ENCODE assay signal across 8 cellular contexts in the genomic region with DNA sequence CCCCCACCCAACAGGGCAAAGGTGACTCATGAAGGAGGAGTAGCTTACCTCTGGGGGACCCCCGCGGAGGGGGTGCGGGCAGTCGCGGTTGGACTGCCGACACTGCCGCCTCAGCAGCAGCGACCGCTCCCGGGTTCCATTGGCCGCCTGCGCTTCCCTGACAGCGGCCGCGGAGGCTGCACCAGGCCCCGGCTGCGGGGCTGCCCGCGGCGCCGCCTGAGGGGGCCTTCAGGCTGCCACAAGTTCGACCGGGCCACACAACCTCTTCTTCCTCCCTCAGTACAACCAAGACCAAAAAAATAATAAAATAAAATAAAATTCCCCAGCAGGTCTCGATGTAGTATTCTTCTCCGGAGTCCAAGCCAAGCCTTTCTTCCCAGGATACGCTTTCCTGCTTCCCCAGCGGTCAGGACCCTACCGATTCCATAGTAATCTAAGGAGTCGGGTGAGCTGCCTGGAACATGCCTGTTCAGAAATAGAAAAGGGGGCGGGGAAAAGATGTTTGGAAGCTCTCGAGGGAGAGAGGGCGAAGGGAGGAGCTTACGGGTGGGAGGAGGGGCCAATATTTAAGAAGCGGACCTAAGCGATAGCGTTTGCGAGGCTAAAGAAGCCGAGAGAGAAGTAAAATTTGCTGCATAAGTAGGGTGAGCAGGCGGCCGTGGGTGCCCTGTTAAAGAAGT. TPM values are rescaled to one million over a fixed set of nuclear protein-coding genes. Genes with fewer than 3 reads are reported as not detected.
DNase-seq lines count a peak whose midpoint lies in the region; ATAC-seq, FAIRE-seq and TF ChIP-seq lines count a peak whose summit lies in the region.

A gene (minus strand): TSS at position 194 of the 680 bp plus-strand sequence. CDS start 10,935 bp downstream, outside the sequence.

- dilution Hi-C loops in endothelial cell of umbilical vein (cut with MboI; ENCODE audit: extremely low pct_ligation_motif_present, low sequenced_read_pairs) = no loop called here

- no peaks in the 10 kb centered on the region for H3K27me3 Mint-ChIP-seq in mesothelial cell of epicardium (ENCODE audit: low read depth)

- peak; percentile 74 for ATAC-seq in GM21515 (IDR thresholded peaks at IDR 0.05; ENCODE audit: unreplicated experiment)

- FAIRE-seq in endothelial cell of umbilical vein (lab: Jason Lieb, UNC) = peak; percentile 90

- H3K27ac ChIP-seq in endothelial cell of umbilical vein (ENCODE audit: insufficient read depth, low read depth, low read length) = peak within 1 kb of the TSS; percentile 93

- intact Hi-C loops in endothelial cell of umbilical vein (cut with micrococcal nuclease) = loop anchor here (1.0 to 5.0 kb wide), 4 partner anchors 13 to 130 kb away; a partner anchor contains a TSS

- H3K9me3 Mint-ChIP-seq in mesothelial cell of epicardium = no peaks in the 10 kb centered on the region

- no peaks in the 10 kb centered on the region for H3K9me3 ChIP-seq in endothelial cell of umbilical vein (replicated peaks; ENCODE audit: control insufficient read depth, insufficient read depth, low read length)

- peak within 1 kb of the TSS; percentile 83 for H2AFZ ChIP-seq in endothelial cell of umbilical vein (ENCODE audit: low read depth, low read length)

- TF ChIP-seq RAD21 in Ishikawa (IDR thresholded peaks at IDR 0.05; ENCODE audit: low read depth) = no peak

- peaks cover 6% of the 10 kb centered on the region for H3K36me3 Mint-ChIP-seq in mesothelial cell of epicardium

- DNase-seq in COLO829 (ENCODE audit: low spot score) = peak; percentile 100
- DNase-seq in OCI-M2 (lab: John Stamatoyannopoulos, UW; ENCODE audit: unreplicated experiment) = peak; percentile 93
- peak; percentile 84 for DNase-seq in activated T-cell treated with anti-CD3 and anti-CD28 coated beads for 24 hours (ENCODE audit: low read depth)
- peak; percentile 98 for DNase-seq in endothelial cell of umbilical vein (ENCODE audit: low read depth, low spot score)
- peak; percentile 78 to 88 for DNase-seq in mesothelial cell of epicardium (ENCODE audit: low spot score in 2 of 2, unreplicated experiment in 2 of 2)
- DNase-seq in stimulated activated CD8-positive, alpha-beta memory T cell treated with anti-CD3 and anti-CD28 coated beads, Interleukin-15, amount 100 ng/mL, for 4 hours (ENCODE audit: low read depth in 2 of 2) = peak; percentile 62 to 81

- CTCF ChIA-PET in endothelial cell of umbilical vein (lab: Charles Lee) = interaction anchor here (0.7 to 5.9 kb wide), 8 partner anchors 10 to 91 kb away, joined by 3 to 103 read pairs (median 6); no protein-coding TSS in a partner anchor

- TF ChIP-seq POLR2A in endothelial cell of umbilical vein (IDR thresholded peaks at IDR 0.05; ENCODE audit: low read depth, low read length) = peak; percentile 68

- no peaks in the 10 kb centered on the region for H4K20me1 ChIP-seq in endothelial cell of umbilical vein (replicated peaks; ENCODE audit: control insufficient read depth, extremely low read depth, insufficient read depth, low read length)

- H3K4me3 Mint-ChIP-seq in mesothelial cell of epicardium = peak within 1 kb of the TSS; percentile 85

- TF ChIP-seq CTCF in endothelial cell of umbilical vein (IDR thresholded peaks at IDR 0.05; ENCODE audit: extremely low read depth in 1 of 2, insufficient read depth in 1 of 2, low read depth in 1 of 2, low read length in 2 of 2) = no peak
- TF ChIP-seq CTCF in mesothelial cell of epicardium (IDR thresholded peaks at IDR 0.05; ENCODE audit: unreplicated experiment) = no peak

- TF ChIP-seq EP300 in Ishikawa (IDR thresholded peaks at IDR 0.05; ENCODE audit: borderline replicate concordance) = no peak

- H3K4me1 Mint-ChIP-seq in mesothelial cell of epicardium = peaks cover 24% of the 10 kb centered on the region

- peak within 1 kb of the TSS; percentile 63 to 86 (median 83) for H3K4me3 ChIP-seq in endothelial cell of umbilical vein (replicated peaks in 1 of 3; ENCODE audit: insufficient read depth in 1 of 3, low read depth in 1 of 3, low read length in 3 of 3)

- H3K9me1 ChIP-seq in endothelial cell of umbilical vein (replicated peaks; ENCODE audit: control insufficient read depth, extremely low read depth, insufficient read depth, low read length) = no peaks in the 10 kb centered on the region

- no peaks in the 10 kb centered on the region for H3K27me3 ChIP-seq in endothelial cell of umbilical vein (ENCODE audit: control insufficient read depth in 2 of 2, insufficient read depth in 2 of 2, low read length in 2 of 2)

- H3K79me2 ChIP-seq in endothelial cell of umbilical vein (ENCODE audit: control insufficient read depth, insufficient read depth, low read length) = peaks cover 26% of the 10 kb centered on the region

- peaks cover 0 to 3% of the 10 kb centered on the region in 2 experiments for H3K36me3 ChIP-seq in endothelial cell of umbilical vein (ENCODE audit: control insufficient read depth in 2 of 2, extremely low read depth in 1 of 2, insufficient read depth in 2 of 2, low read length in 2 of 2)

- H3K27ac Mint-ChIP-seq in mesothelial cell of epicardium = peak within 1 kb of the TSS; percentile 99

- BruUV-seq in endothelial cell of umbilical vein (replicated peaks; lab: Mats Ljungman, UMichigan) = no TSS peak

- POLR2A ChIA-PET in endothelial cell of umbilical vein (lab: Charles Lee) = interaction anchor here (1.0 to 1.8 kb wide), 6 partner anchors 9 to 213 kb away, joined by 3 to 11 read pairs (median 3); a partner anchor contains a TSS

- H3K4me2 ChIP-seq in endothelial cell of umbilical vein (ENCODE audit: insufficient read depth, low read length) = peak within 1 kb of the TSS; percentile 79

- H3K4me1 ChIP-seq in endothelial cell of umbilical vein (ENCODE audit: control insufficient read depth, extremely low read depth, insufficient read depth, low read length) = peaks cover 22% of the 10 kb centered on the region

- peak within 1 kb of the TSS; percentile 97 for H3K9ac ChIP-seq in endothelial cell of umbilical vein (replicated peaks; ENCODE audit: extremely low read depth, insufficient read depth, low read length)

TF ChIP-seq in Ishikawa, 13 proteins besides CTCF, POLR2A, EP300 and RAD21 (continues in another document):
- TF ChIP-seq EGR1 (IDR thresholded peaks at IDR 0.05) (no peak), TEAD4 (IDR thresholded peaks at IDR 0.05) (no peak), CREB1 (IDR thresholded peaks at IDR 0.05; ENCODE audit: low read depth) (no peak), YY1 (IDR thresholded peaks at IDR 0.05; ENCODE audit: low read depth) (peak; percentile 72), TAF1 (IDR thresholded peaks at IDR 0.05; ENCODE audit: low read depth) (peak; percentile 80), NFIC (IDR thresholded peaks at IDR 0.05) (no peak), CEBPB (IDR thresholded peaks at IDR 0.05) (no peak)
- TF ChIP-seq, protein P1, sequence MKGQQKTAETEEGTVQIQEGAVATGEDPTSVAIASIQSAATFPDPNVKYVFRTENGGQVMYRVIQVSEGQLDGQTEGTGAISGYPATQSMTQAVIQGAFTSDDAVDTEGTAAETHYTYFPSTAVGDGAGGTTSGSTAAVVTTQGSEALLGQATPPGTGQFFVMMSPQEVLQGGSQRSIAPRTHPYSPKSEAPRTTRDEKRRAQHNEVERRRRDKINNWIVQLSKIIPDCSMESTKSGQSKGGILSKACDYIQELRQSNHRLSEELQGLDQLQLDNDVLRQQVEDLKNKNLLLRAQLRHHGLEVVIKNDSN (IDR thresholded peaks at IDR 0.05) = 0 out of 2 replicates have a peak, but pooled peaks have one; percentile 12

TF ChIP-seq in endothelial cell of umbilical vein, 7 proteins besides CTCF, POLR2A, EP300 and RAD21:
- peak; percentile 62 for TF ChIP-seq POLR2AphosphoS5 (IDR thresholded peaks at IDR 0.05; ENCODE audit: insufficient read depth, low read depth, low read length)
- TF ChIP-seq, protein P2, sequence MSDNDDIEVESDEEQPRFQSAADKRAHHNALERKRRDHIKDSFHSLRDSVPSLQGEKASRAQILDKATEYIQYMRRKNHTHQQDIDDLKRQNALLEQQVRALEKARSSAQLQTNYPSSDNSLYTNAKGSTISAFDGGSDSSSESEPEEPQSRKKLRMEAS (IDR thresholded peaks at IDR 0.05; ENCODE audit: insufficient read depth, insufficient read length) = no peak
TF ChIP-seq in endothelial cell of umbilical vein: peak in this region for 1.

RNA-seq across cellular contexts. Expression of the gene that starts here (rescaled TPM):
- total RNA-seq in endothelial cell of umbilical vein (58.3 and 60.9 TPM in 2 replicates), mesothelial cell of epicardium (67.2 to 77.6 TPM (median 73.7 TPM) in 3 replicates)
- polyA plus RNA-seq in endothelial cell of umbilical vein = 63.3 and 67.8 TPM in 2 replicates
- 66.0 and 68.4 TPM in 2 replicates for polyA plus RNA-seq in endothelial cell of umbilical vein (2011; cell fraction: cytosol; rRNA removed)
- 102 and 122 TPM in 2 replicates for polyA plus RNA-seq in endothelial cell of umbilical vein (2011; cell fraction: nucleus; rRNA removed)
- 34.7 and 42.7 TPM in 2 replicates for polyA plus RNA-seq in endothelial cell of umbilical vein (2012)
- polyA minus RNA-seq in endothelial cell of umbilical vein = 119 and 150 TPM in 2 replicates
- polyA minus RNA-seq in endothelial cell of umbilical vein (2011; cell fraction: cytosol; rRNA and poly(A)+ RNA removed) = 52.6 TPM
- polyA minus RNA-seq in endothelial cell of umbilical vein (2011; cell fraction: nucleus; rRNA and poly(A)+ RNA removed) = 58.8 and 87.6 TPM in 2 replicates

Comparison
In these comparisons a context has a peak if more than half of its experiments do, and no peak if none do; other contexts are left out.
1. Peak in every context shown above with its lines: DNase-seq, ATAC-seq, H3K4me3 ChIP-seq and H3K27ac ChIP-seq.